9 cellular contexts compared by ENCODE assay signal in genomic region chrX:15738686-15739016, GRCh38. TPM values are rescaled to one million over a fixed set of nuclear protein-coding genes. Genes with fewer than 3 reads are reported as not detected.
DNase-seq lines count a peak whose midpoint lies in the region; ATAC-seq and FAIRE-seq lines count a peak whose summit lies in the region.
"Had no signal": no experiment of that assay in that cellular context is flagged by ENCODE, and none has a peak within 500 bp of the region (broad histone marks: within the 10 kb centered on the region; RNA-seq: fewer than 3 reads in every experiment).

No MANE protein-coding gene starts in this region.

- H3K36me3 ChIP-seq in subcutaneous abdominal adipose tissue (ENCODE audit: control insufficient read depth in 5 of 5, insufficient read depth in 5 of 5, low read length in 5 of 5): peaks cover 0 to 3% (median 0%) of the 10 kb centered on the region in 5 donors

- no peak overlapping the region for H3K27ac Mint-ChIP-seq in activated naive CD4-positive, alpha-beta T cell treated with anti-CD3 and anti-CD28 coated beads, Interleukin-2, amount 50 U/mL, for 24 hours

- peaks cover 12% of the 10 kb centered on the region for H3K36me3 Mint-ChIP-seq in activated naive CD4-positive, alpha-beta T cell treated with anti-CD3 and anti-CD28 coated beads, Interleukin-2, amount 50 U/mL, for 24 hours

- H3K27me3 Mint-ChIP-seq in activated naive CD4-positive, alpha-beta T cell treated with anti-CD3 and anti-CD28 coated beads, Interleukin-2, amount 50 U/mL, for 24 hours: no peaks in the 10 kb centered on the region

- H3K9me3 Mint-ChIP-seq in activated naive CD4-positive, alpha-beta T cell treated with anti-CD3 and anti-CD28 coated beads, Interleukin-2, amount 50 U/mL, for 24 hours: no peaks in the 10 kb centered on the region

- H3K4me1 Mint-ChIP-seq in activated naive CD4-positive, alpha-beta T cell treated with anti-CD3 and anti-CD28 coated beads, Interleukin-2, amount 50 U/mL, for 24 hours: peaks cover 57% of the 10 kb centered on the region

- H3K4me1 ChIP-seq in subcutaneous abdominal adipose tissue (ENCODE audit: control insufficient read depth in 5 of 5, insufficient read depth in 5 of 5, low read length in 5 of 5): peaks cover 0 to 27% (median 23%) of the 10 kb centered on the region in 5 donors

- no peaks in the 10 kb centered on the region for H3K9me3 ChIP-seq in iPS-18c (ENCODE audit: control insufficient read depth, insufficient read depth, low read length)
- no peaks in the 10 kb centered on the region for H3K9me3 ChIP-seq in subcutaneous abdominal adipose tissue (ENCODE audit: control insufficient read depth in 5 of 5, low read length in 5 of 5)

- peak overlapping the region; percentile 87 for H3K4me3 Mint-ChIP-seq in activated naive CD4-positive, alpha-beta T cell treated with anti-CD3 and anti-CD28 coated beads, Interleukin-2, amount 50 U/mL, for 24 hours

- peaks cover 0 to 6% (median 3%) of the 10 kb centered on the region in 5 donors for H3K27me3 ChIP-seq in subcutaneous abdominal adipose tissue (ENCODE audit: control insufficient read depth in 5 of 5, insufficient read depth in 4 of 5, low read length in 5 of 5)

- peak overlapping the region; percentile 87 for H3K4me3 ChIP-seq in iPS-18c (ENCODE audit: insufficient read depth, low read depth, low read length)
- peak overlapping the region; percentile 59 to 76 (median 68) for H3K4me3 ChIP-seq in subcutaneous abdominal adipose tissue (ENCODE audit: low read depth in 1 of 5, low read length in 5 of 5)

- peak; percentile 15 to 16 for ATAC-seq in activated CD4-positive, CD25-positive, alpha-beta regulatory T cell treated with anti-CD3 and anti-CD28 coated beads, Interleukin-2, amount 50 U/mL, for 24 hours

- peak overlapping the region in 2 of 5 donors; percentile 17 to 21 for H3K9ac ChIP-seq in subcutaneous abdominal adipose tissue (ENCODE audit: low read length in 5 of 5)

- no peak for FAIRE-seq in frontal cortex (lab: Jason Lieb, UNC)

- H3K27ac ChIP-seq in subcutaneous abdominal adipose tissue (ENCODE audit: low read depth, low read length): no peak overlapping the region
- H3K27ac ChIP-seq: 22Rv1 had no signal

- DNase-seq in activated CD4-positive, CD25-positive, alpha-beta regulatory T cell (lab: John Stamatoyannopoulos, UW): no peak
- DNase-seq in NK-92 treated with Interleukin-12 subunit alpha and Interleukin-12 subunit beta, amount 100 ng/mL, for 24 hours (lab: John Stamatoyannopoulos, UW): no peak
- no peak for DNase-seq in frontal cortex (ENCODE audit: low spot score in 2 of 2)
- DNase-seq in OCI-M2 (lab: John Stamatoyannopoulos, UW; ENCODE audit: unreplicated experiment): no peak

RNA-seq across cellular contexts. Expression of gene CA5B, which starts 0.6 kb away (rescaled TPM):
- total RNA-seq in frontal cortex: 4.5 TPM

RNA-seq across cellular contexts. Expression of gene ZRSR2, which starts 51.6 kb away (rescaled TPM):
- 4.5 TPM for total RNA-seq in frontal cortex
